In genomic region chr2:181456660-181457120, GRCh38 we compare ENCODE assay signal across 8 cellular contexts. TPM values are rescaled to one million over a fixed set of nuclear protein-coding genes. Genes with fewer than 3 reads are reported as not detected.
DNase-seq lines count a peak whose midpoint lies in the region; ATAC-seq and TF ChIP-seq lines count a peak whose summit lies in the region.

No MANE protein-coding gene starts in this region.

- CTCF ChIA-PET in activated naive CD4-positive, alpha-beta T cell treated with anti-CD3 and anti-CD28 coated beads, Interleukin-2, amount 10 ng/mL, durations not matched to agents 7 days and 5 days (lab: Charles Lee): interaction anchor here (0.6 to 10.2 kb wide), 18 partner anchors 10 to 376 kb away, joined by 3 to 105 read pairs (median 4); no protein-coding TSS in a partner anchor

- 14% methylated on average over 17 of the region's 17 CpGs for WGBS in hepatocyte (ENCODE audit: low lambda C conversion rate, missing lambda C conversion rate)
- 13% methylated on average over 17 of the region's 17 CpGs for WGBS in smooth muscle cell (ENCODE audit: low lambda C conversion rate)

- peak overlapping the region; percentile 58 for H2AFZ ChIP-seq in hepatocyte
- H2AFZ ChIP-seq in smooth muscle cell (ENCODE audit: low read depth): peak overlapping the region; percentile 98

- H3K4me2 ChIP-seq in hepatocyte (peak overlapping the region; percentile 92), smooth muscle cell (peak overlapping the region; percentile 96)

- H3K9me3 ChIP-seq in SJCRH30 (replicated peaks) (no peaks in the 10 kb centered on the region), hepatocyte (ENCODE audit: low read depth) (no peaks in the 10 kb centered on the region), smooth muscle cell (replicated peaks; ENCODE audit: low read depth) (no peaks in the 10 kb centered on the region)

- H4K20me1 ChIP-seq in hepatocyte (ENCODE audit: insufficient read depth, poor library complexity, severe bottlenecking) (no peaks in the 10 kb centered on the region), smooth muscle cell (ENCODE audit: low read depth) (no peaks in the 10 kb centered on the region)

- peak overlapping the region; percentile 21 for H3K9ac ChIP-seq in smooth muscle cell (ENCODE audit: low read depth)

- H3K4me1 ChIP-seq in SJCRH30 (0 out of 2 replicates have a peak, but pooled peaks cover 4% of the 10 kb centered on the region), hepatocyte (ENCODE audit: insufficient read depth) (no peaks in the 10 kb centered on the region), smooth muscle cell (ENCODE audit: low read depth) (peaks cover 10% of the 10 kb centered on the region)

- no peaks in the 10 kb centered on the region for H3F3A ChIP-seq in smooth muscle cell (ENCODE audit: low read depth)

- no peak for TF ChIP-seq CTCF in hepatocyte (IDR thresholded peaks at IDR 0.05; ENCODE audit: poor library complexity)
- TF ChIP-seq CTCF in smooth muscle cell (IDR thresholded peaks at IDR 0.05; ENCODE audit: borderline replicate concordance, insufficient read depth, poor library complexity, severe bottlenecking): no peak

- H3K27me3 Mint-ChIP-seq in activated naive CD4-positive, alpha-beta T cell treated with anti-CD3 and anti-CD28 coated beads, Interleukin-2, amount 10 ng/mL, durations not matched to agents 7 days and 5 days: no peaks in the 10 kb centered on the region

- H3K4me3 Mint-ChIP-seq in activated naive CD4-positive, alpha-beta T cell treated with anti-CD3 and anti-CD28 coated beads, Interleukin-2, amount 10 ng/mL, durations not matched to agents 7 days and 5 days: peak overlapping the region; percentile 92

- H3K79me2 ChIP-seq in hepatocyte: no peaks in the 10 kb centered on the region
- no peaks in the 10 kb centered on the region for H3K79me2 ChIP-seq in smooth muscle cell (ENCODE audit: low read depth)

- H3K27me3 ChIP-seq in SJCRH30 (no peaks in the 10 kb centered on the region), hepatocyte (peaks cover 66% of the 10 kb centered on the region), smooth muscle cell (ENCODE audit: low read depth) (no peaks in the 10 kb centered on the region)

- H3K9me2 ChIP-seq in hepatocyte (replicated peaks; ENCODE audit: insufficient read depth): no peaks in the 10 kb centered on the region

- peak; percentile 79 for ATAC-seq in HG03097 (IDR thresholded peaks at IDR 0.05; ENCODE audit: low FRiP score, unreplicated experiment)

- H3K36me3 ChIP-seq in SJCRH30 (no peaks in the 10 kb centered on the region), hepatocyte (replicated peaks; ENCODE audit: insufficient read depth, low read depth) (no peaks in the 10 kb centered on the region), smooth muscle cell (ENCODE audit: low read depth) (no peaks in the 10 kb centered on the region)

- H3K9me3 Mint-ChIP-seq in activated naive CD4-positive, alpha-beta T cell treated with anti-CD3 and anti-CD28 coated beads, Interleukin-2, amount 10 ng/mL, durations not matched to agents 7 days and 5 days: no peaks in the 10 kb centered on the region

- peaks cover 40% of the 10 kb centered on the region for H3K4me1 Mint-ChIP-seq in activated naive CD4-positive, alpha-beta T cell treated with anti-CD3 and anti-CD28 coated beads, Interleukin-2, amount 10 ng/mL, durations not matched to agents 7 days and 5 days

- H3K4me3 ChIP-seq in SJCRH30 (peak overlapping the region; percentile 65), hepatocyte (peak overlapping the region; percentile 38), smooth muscle cell (peak overlapping the region; percentile 64)

- H3K27ac Mint-ChIP-seq in activated naive CD4-positive, alpha-beta T cell treated with anti-CD3 and anti-CD28 coated beads, Interleukin-2, amount 10 ng/mL, durations not matched to agents 7 days and 5 days: peak overlapping the region; percentile 94

- DNase-seq in NCI-H2171 treated with DMSO at 0.1 percent for 48 hours (lab: John Stamatoyannopoulos, UW) (peak; percentile 48), NCI-H2171 (lab: John Stamatoyannopoulos, UW) (no peak), SJCRH30 (peak; percentile 40 to 58), hepatocyte (ENCODE audit: low spot score) (peak; percentile 7), smooth muscle cell (lab: John Stamatoyannopoulos, UW; ENCODE audit: unreplicated experiment) (no peak), retina (no peak)
- peak; percentile 87 for DNase-seq in activated naive CD4-positive, alpha-beta T cell treated with anti-CD3 and anti-CD28 coated beads, Interleukin-2, amount 10 ng/mL, durations not matched to agents 7 days and 5 days

- H3K27ac ChIP-seq in SJCRH30: peak overlapping the region; percentile 87
- no peak overlapping the region for H3K27ac ChIP-seq in hepatocyte
- H3K27ac ChIP-seq in smooth muscle cell (ENCODE audit: low read depth): no peak overlapping the region

- peaks cover 40% of the 10 kb centered on the region for H3K36me3 Mint-ChIP-seq in activated naive CD4-positive, alpha-beta T cell treated with anti-CD3 and anti-CD28 coated beads, Interleukin-2, amount 10 ng/mL, durations not matched to agents 7 days and 5 days

RNA-seq across cellular contexts. Expression of gene ITGA4, which starts 0.5 kb away (rescaled TPM):
- 22.1 and 22.7 TPM in 2 replicates for total RNA-seq in SJCRH30 (2014; rRNA removed; shearing (Covaris generic))
- 4.1 and 6.3 TPM in 2 replicates for total RNA-seq in hepatocyte
- 1.8 and 1.9 TPM in 2 replicates for polyA plus RNA-seq in hepatocyte
- 16.3 and 20.0 TPM in 2 replicates for total RNA-seq in smooth muscle cell
- polyA plus RNA-seq in smooth muscle cell: 5.4 and 7.1 TPM in 2 replicates

Comparison
In these comparisons a context has a peak if more than half of its experiments do, and no peak if none do; other contexts are left out.
1. DNase-seq: peak in NCI-H2171 treated with DMSO at 0.1 percent for 48 hours (single experiment), SJCRH30 (2 of 2), activated naive CD4-positive, alpha-beta T cell treated with anti-CD3 and anti-CD28 coated beads, Interleukin-2, amount 10 ng/mL, durations not matched to agents 7 days and 5 days (single experiment) and hepatocyte (single experiment); none in NCI-H2171 (single experiment), smooth muscle cell (single experiment) and retina (single experiment).
2. Peak in every context shown above with its lines, with median percentiles within 50 percentile points of each other: H3K4me3 ChIP-seq.